1 cellular context compared by ENCODE assay signal in genomic region chr16:79037429-79038373, GRCh38.
TF ChIP-seq lines count a peak whose summit lies in the region.

No MANE protein-coding gene starts in this region.

TF ChIP-seq in HepG2, 621 proteins besides CTCF, POLR2A, EP300 and RAD21 (continued from another document and continues in another):
- TF ChIP-seq GPBP1L1 (CRISPR knock-in tag; IDR thresholded peaks at IDR 0.05) (no peak), NPAS2 (CRISPR knock-in tag; IDR thresholded peaks at IDR 0.05; ENCODE audit: borderline replicate concordance) (no peak), JUN (CRISPR knock-in tag; IDR thresholded peaks at IDR 0.05) (no peak), KDM2A (CRISPR knock-in tag; IDR thresholded peaks at IDR 0.05; ENCODE audit: borderline replicate concordance, low read depth) (no peak), POGK (CRISPR knock-in tag; conservative IDR thresholded peaks at IDR 0.05) (no peak), ZNF354B (CRISPR knock-in tag; IDR thresholded peaks at IDR 0.05) (no peak), UBTF (CRISPR knock-in tag; IDR thresholded peaks at IDR 0.05) (no peak), FOXA3 (CRISPR knock-in tag; IDR thresholded peaks at IDR 0.05) (peak; percentile 45; the same call in 1 of the 2 replicates), MAX (IDR thresholded peaks at IDR 0.05) (0 out of 2 replicates have a peak, but pooled peaks have one; percentile 15), DBP (CRISPR knock-in tag; IDR thresholded peaks at IDR 0.05; ENCODE audit: not compliant biosample characterization) (no peak), CBX1 (IDR thresholded peaks at IDR 0.05; ENCODE audit: low read depth) (no peak), LBX2 (CRISPR knock-in tag; IDR thresholded peaks at IDR 0.05; ENCODE audit: borderline replicate concordance) (0 out of 2 replicates have a peak, but pooled peaks have one; percentile 36), TFDP1 (CRISPR knock-in tag; IDR thresholded peaks at IDR 0.05; ENCODE audit: borderline replicate concordance) (no peak), MTA1 (CRISPR knock-in tag; IDR thresholded peaks at IDR 0.05; ENCODE audit: borderline replicate concordance) (no peak), NRL (CRISPR knock-in tag; IDR thresholded peaks at IDR 0.05; ENCODE audit: borderline replicate concordance) (no peak), DRAP1 (CRISPR knock-in tag; IDR thresholded peaks at IDR 0.05) (no peak), SMC3 (IDR thresholded peaks at IDR 0.05; ENCODE audit: low read length) (no peak), ZFP36L1 (CRISPR knock-in tag; IDR thresholded peaks at IDR 0.05) (no peak), BCLAF1 (IDR thresholded peaks at IDR 0.05) (no peak), ATF7 (IDR thresholded peaks at IDR 0.05) (no peak), ATF7 (CRISPR knock-in tag; IDR thresholded peaks at IDR 0.05) (no peak), KMT2B (CRISPR knock-in tag; IDR thresholded peaks at IDR 0.05) (no peak), RBM39 (IDR thresholded peaks at IDR 0.05; ENCODE audit: low read depth, low read length, poor library complexity, severe bottlenecking) (no peak), SP1 (IDR thresholded peaks at IDR 0.05) (no peak), SP1 (CRISPR knock-in tag; IDR thresholded peaks at IDR 0.05) (no peak), ZBTB4 (CRISPR knock-in tag; IDR thresholded peaks at IDR 0.05; ENCODE audit: borderline replicate concordance) (no peak), ADNP (CRISPR knock-in tag; IDR thresholded peaks at IDR 0.05) (no peak), HNF4A (CRISPR knock-in tag; IDR thresholded peaks at IDR 0.05) (peak; percentile 28; the same call in 1 of the 2 replicates), ZMYM2 (CRISPR knock-in tag; IDR thresholded peaks at IDR 0.05) (no peak), THRA (CRISPR knock-in tag; IDR thresholded peaks at IDR 0.05; ENCODE audit: borderline replicate concordance) (peak; percentile 98), ZNF704 (CRISPR knock-in tag; IDR thresholded peaks at IDR 0.05; ENCODE audit: borderline replicate concordance) (no peak), HMG20B (CRISPR knock-in tag; conservative IDR thresholded peaks at IDR 0.05) (no peak), ONECUT2 (CRISPR knock-in tag; IDR thresholded peaks at IDR 0.05) (no peak), THAP7 (CRISPR knock-in tag; IDR thresholded peaks at IDR 0.05) (no peak), YEATS2 (CRISPR knock-in tag; IDR thresholded peaks at IDR 0.05; ENCODE audit: borderline replicate concordance) (no peak), CAMTA2 (CRISPR knock-in tag; IDR thresholded peaks at IDR 0.05; ENCODE audit: borderline replicate concordance) (no peak), ZFP90 (CRISPR knock-in tag; IDR thresholded peaks at IDR 0.05; ENCODE audit: borderline replicate concordance) (no peak), DNMT1 (CRISPR knock-in tag; IDR thresholded peaks at IDR 0.05) (no peak), SAFB2 (CRISPR knock-in tag; IDR thresholded peaks at IDR 0.05; ENCODE audit: borderline replicate concordance, low read depth) (no peak), ZNF558 (CRISPR knock-in tag; IDR thresholded peaks at IDR 0.05; ENCODE audit: borderline replicate concordance) (no peak), ZNF562 (CRISPR knock-in tag; IDR thresholded peaks at IDR 0.05; ENCODE audit: borderline replicate concordance) (no peak), ZNF678 (CRISPR knock-in tag; IDR thresholded peaks at IDR 0.05) (no peak), ATRX (CRISPR knock-in tag; IDR thresholded peaks at IDR 0.05; ENCODE audit: borderline replicate concordance) (no peak), ZNF879 (CRISPR knock-in tag; IDR thresholded peaks at IDR 0.05) (no peak), MXD4 (CRISPR knock-in tag; IDR thresholded peaks at IDR 0.05) (no peak), GATAD2A (CRISPR knock-in tag; IDR thresholded peaks at IDR 0.05) (peak; percentile 42; the same call in 1 of the 2 replicates)
